In the genomic region with DNA sequence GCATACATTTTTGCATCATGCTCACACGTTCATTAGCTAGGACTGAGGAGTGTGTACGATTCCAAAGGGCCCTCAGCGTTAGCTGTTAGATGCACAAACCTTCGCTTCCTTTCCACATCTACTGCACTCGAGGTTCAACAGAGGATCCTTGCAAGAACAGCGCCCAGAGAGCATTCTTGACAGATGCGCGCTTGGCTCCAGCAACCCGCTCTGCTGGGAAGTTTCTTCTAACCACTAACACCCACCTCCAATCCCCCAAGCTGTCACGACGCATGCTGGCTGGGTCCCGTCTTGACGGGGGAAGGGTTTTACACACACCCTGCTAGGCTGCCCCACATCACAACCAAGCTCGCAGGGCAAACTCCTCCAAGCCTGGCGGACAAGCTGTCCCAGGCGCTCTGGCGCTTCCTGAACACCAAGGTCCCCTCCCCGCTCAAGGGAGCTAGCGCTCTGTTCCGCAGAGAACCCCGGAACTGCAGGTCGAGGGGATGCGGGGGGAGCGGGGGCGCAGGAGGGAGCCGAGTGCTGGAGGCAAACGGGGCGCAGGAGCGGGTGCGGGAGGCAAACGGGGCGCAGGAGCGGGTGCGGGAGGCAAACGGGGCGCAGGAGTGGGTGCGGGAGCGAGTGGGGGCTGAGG, we compare ENCODE assay signal across 8 cellular contexts. TPM values are rescaled to one million over a fixed set of nuclear protein-coding genes. Genes with fewer than 3 reads are reported as not detected.
DNase-seq lines count a peak whose midpoint lies in the region; ATAC-seq and TF ChIP-seq lines count a peak whose summit lies in the region.

No MANE protein-coding gene starts in this region.

- H3K4me3 ChIP-seq in HCT116 (replicated peaks in 1 of 2; ENCODE audit: low read depth in 1 of 2, low read length in 2 of 2) (peak overlapping the region; percentile 65 to 72), NT2/D1 (ENCODE audit: insufficient read length, low read depth) (peak overlapping the region; percentile 54), breast epithelium (peak overlapping the region; percentile 49 to 70 (median 56))

- H3K27me3 Mint-ChIP-seq in stimulated activated memory B cell treated with anti-CD40 and anti-IgM and Interleukin-4, amounts not matched to agents 10 μg/mL and 1 μg/mL and 100 μg/mL, for 72 hours, result peaks cover 23% of the 10 kb centered on the region

- H3K9me3 Mint-ChIP-seq in stimulated activated memory B cell treated with anti-CD40 and anti-IgM and Interleukin-4, amounts not matched to agents 10 μg/mL and 1 μg/mL and 100 μg/mL, for 72 hours, result no peaks in the 10 kb centered on the region

- no peaks in the 10 kb centered on the region for H4K20me1 ChIP-seq in HCT116 (ENCODE audit: insufficient read depth)

- peak overlapping the region; percentile 87 for H3K4me3 Mint-ChIP-seq in stimulated activated memory B cell treated with anti-CD40 and anti-IgM and Interleukin-4, amounts not matched to agents 10 μg/mL and 1 μg/mL and 100 μg/mL, for 72 hours

- BruUV-seq in HCT116 (replicated peaks; lab: Mats Ljungman, UMichigan), result no TSS peak

- no peaks in the 10 kb centered on the region for H3K79me2 ChIP-seq in HCT116 (ENCODE audit: insufficient read depth, low read length)

- no peak for TF ChIP-seq RAD21 in HCT116 (IDR thresholded peaks at IDR 0.05; ENCODE audit: low read depth)

- peak; percentile 74 for ATAC-seq in HCT116
- ATAC-seq in left colon, result peak; percentile 59
- ATAC-seq in stimulated activated memory B cell treated with anti-CD40 and anti-IgM and Interleukin-4, amounts not matched to agents 10 μg/mL and 1 μg/mL and 100 μg/mL, for 72 hours, result peak; percentile 67

- DNase-seq in NCI-H510A treated with DMSO at 0.1 percent for 48 hours (lab: John Stamatoyannopoulos, UW), result peak; percentile 38
- no peak for DNase-seq in NCI-H510A (lab: John Stamatoyannopoulos, UW)
- peak; percentile 15 for DNase-seq in HCT116 (ENCODE audit: low read depth, low spot score)
- peak; percentile 22 for DNase-seq in NT2/D1 (ENCODE audit: low read depth, low spot score)
- DNase-seq in breast epithelium (ENCODE audit: low spot score in 2 of 2), result no peak
- peak in 1 of 2 donors; percentile 37 for DNase-seq in left colon
- no peak for DNase-seq in NCI-H1048 (lab: John Stamatoyannopoulos, UW)

- H3K27me3 ChIP-seq in HCT116 (ENCODE audit: insufficient read depth, low read length) (no peaks in the 10 kb centered on the region), NT2/D1 (ENCODE audit: insufficient read depth, insufficient read length) (peaks cover 69% of the 10 kb centered on the region), breast epithelium (peaks cover 0 to 44% of the 10 kb centered on the region in 2 donors)

- TF ChIP-seq CTCF in HCT116 (IDR thresholded peaks at IDR 0.05 in 2 of 3, conservative IDR thresholded peaks at IDR 0.05 in 1 of 3; ENCODE audit: borderline replicate concordance in 1 of 3, insufficient read depth in 1 of 3, low read depth in 2 of 3, low read length in 2 of 3) (0 out of 6 replicates have a peak, but pooled peaks of 1 of the 3 experiments have one; percentile 5), breast epithelium (IDR thresholded peaks at IDR 0.05) (no peak)

- H3K36me3 ChIP-seq in HCT116 (ENCODE audit: control insufficient read depth in 1 of 2, insufficient read depth in 2 of 2, low read length in 2 of 2) (no peaks in the 10 kb centered on the region), NT2/D1 (ENCODE audit: insufficient read depth, insufficient read length, low read length) (no peaks in the 10 kb centered on the region), breast epithelium (no peaks in the 10 kb centered on the region)

- peaks cover 8% of the 10 kb centered on the region for H3K36me3 Mint-ChIP-seq in stimulated activated memory B cell treated with anti-CD40 and anti-IgM and Interleukin-4, amounts not matched to agents 10 μg/mL and 1 μg/mL and 100 μg/mL, for 72 hours

- intact Hi-C loops in HCT116 (cut with micrococcal nuclease), result no loop called here
- intact Hi-C loops in breast epithelium (cut with DNase I; ENCODE audit: low total_unique reads), result no loop called here
- intact Hi-C loops in left colon (cut with DNase I, micrococcal nuclease), result no loop called here

- peak overlapping the region; percentile 59 for H3K27ac Mint-ChIP-seq in stimulated activated memory B cell treated with anti-CD40 and anti-IgM and Interleukin-4, amounts not matched to agents 10 μg/mL and 1 μg/mL and 100 μg/mL, for 72 hours

- H3K9me2 ChIP-seq in HCT116 (ENCODE audit: insufficient read depth), result no peaks in the 10 kb centered on the region

- RAD21 ChIA-PET in HCT116 (lab: Charles Lee; ENCODE audit: low non-redundant PET in 1 of 2, low total read pairs in 2 of 2, uncharacterized antibody in 2 of 2, unreplicated experiment in 2 of 2), result interaction anchor here in 1 of 2 experiments (0.6 to 1.0 kb wide), 2 partner anchors 111 to 184 kb away, joined by 3 to 4 read pairs; no protein-coding TSS in a partner anchor

- H3K27ac ChIP-seq in HCT116 (ENCODE audit: low read depth, low read length) (no peak overlapping the region; the same call in 1 of the 2 replicates), breast epithelium (peak overlapping the region in 1 of 2 donors; percentile 61)

- H3K9ac ChIP-seq in HCT116 (ENCODE audit: low read length), result peak overlapping the region; percentile 59
- H3K9ac ChIP-seq in NT2/D1 (ENCODE audit: insufficient read length, low read depth), result peak overlapping the region; percentile 61

- H2AFZ ChIP-seq in HCT116 (ENCODE audit: low read depth, low read length, poor library complexity, severe bottlenecking), result peak overlapping the region; percentile 91

- H3K9me3 ChIP-seq in HCT116 (ENCODE audit: control insufficient read depth in 1 of 2, insufficient read depth in 1 of 2, low read depth in 1 of 2, low read length in 2 of 2) (no peaks in the 10 kb centered on the region), NT2/D1 (ENCODE audit: insufficient read depth, low read length) (no peaks in the 10 kb centered on the region), breast epithelium (no peaks in the 10 kb centered on the region)

- peaks cover 28% of the 10 kb centered on the region for H3K4me1 Mint-ChIP-seq in stimulated activated memory B cell treated with anti-CD40 and anti-IgM and Interleukin-4, amounts not matched to agents 10 μg/mL and 1 μg/mL and 100 μg/mL, for 72 hours

- CTCF ChIA-PET in HCT116 (lab: Charles Lee), result no interaction called here

- TF ChIP-seq POLR2A in HCT116 (IDR thresholded peaks at IDR 0.05; ENCODE audit: borderline replicate concordance, extremely low read depth, insufficient read depth, insufficient read length) (no peak), breast epithelium (IDR thresholded peaks at IDR 0.05) (no peak)

- POLR2A ChIA-PET in HCT116 (lab: Charles Lee), result interaction anchor here (0.7 to 1.5 kb wide), 4 partner anchors 16 to 1550 kb away, joined by 3 to 9 read pairs (median 4); no protein-coding TSS in a partner anchor

- H3K4me1 ChIP-seq in HCT116 (ENCODE audit: control insufficient read depth in 1 of 2, insufficient read depth in 2 of 2, low read length in 2 of 2) (peaks cover 5 to 12% of the 10 kb centered on the region in 2 experiments; a peak in 2 of 4 replicates), NT2/D1 (ENCODE audit: insufficient read depth, insufficient read length) (peaks cover 4% of the 10 kb centered on the region), breast epithelium (no peaks in the 10 kb centered on the region)

- H3K4me2 ChIP-seq in HCT116 (ENCODE audit: low read length), result peak overlapping the region; percentile 87

TF ChIP-seq in HCT116, 20 proteins besides CTCF, POLR2A, EP300 and RAD21 (continues in another document):
- TF ChIP-seq ZNF274 (IDR thresholded peaks at IDR 0.05; ENCODE audit: low read depth, low read length) (no peak), CBX3 (IDR thresholded peaks at IDR 0.05; ENCODE audit: low read depth) (no peak), SRF (IDR thresholded peaks at IDR 0.05; ENCODE audit: low read depth) (no peak), TCF7L2 (IDR thresholded peaks at IDR 0.05; ENCODE audit: borderline replicate concordance, extremely low read depth, insufficient read depth, insufficient read length) (no peak), EZH2 (IDR thresholded peaks at IDR 0.05) (no peak), CEBPB (IDR thresholded peaks at IDR 0.05; ENCODE audit: low read depth) (no peak), ZFX (IDR thresholded peaks at IDR 0.05) (no peak), YY1 (IDR thresholded peaks at IDR 0.05; ENCODE audit: extremely low read depth, insufficient replicate concordance, low read depth, low read length) (no peak), POLR2AphosphoS5 (IDR thresholded peaks at IDR 0.05; ENCODE audit: low read depth, low read length) (no peak)
- TF ChIP-seq, protein P1, sequence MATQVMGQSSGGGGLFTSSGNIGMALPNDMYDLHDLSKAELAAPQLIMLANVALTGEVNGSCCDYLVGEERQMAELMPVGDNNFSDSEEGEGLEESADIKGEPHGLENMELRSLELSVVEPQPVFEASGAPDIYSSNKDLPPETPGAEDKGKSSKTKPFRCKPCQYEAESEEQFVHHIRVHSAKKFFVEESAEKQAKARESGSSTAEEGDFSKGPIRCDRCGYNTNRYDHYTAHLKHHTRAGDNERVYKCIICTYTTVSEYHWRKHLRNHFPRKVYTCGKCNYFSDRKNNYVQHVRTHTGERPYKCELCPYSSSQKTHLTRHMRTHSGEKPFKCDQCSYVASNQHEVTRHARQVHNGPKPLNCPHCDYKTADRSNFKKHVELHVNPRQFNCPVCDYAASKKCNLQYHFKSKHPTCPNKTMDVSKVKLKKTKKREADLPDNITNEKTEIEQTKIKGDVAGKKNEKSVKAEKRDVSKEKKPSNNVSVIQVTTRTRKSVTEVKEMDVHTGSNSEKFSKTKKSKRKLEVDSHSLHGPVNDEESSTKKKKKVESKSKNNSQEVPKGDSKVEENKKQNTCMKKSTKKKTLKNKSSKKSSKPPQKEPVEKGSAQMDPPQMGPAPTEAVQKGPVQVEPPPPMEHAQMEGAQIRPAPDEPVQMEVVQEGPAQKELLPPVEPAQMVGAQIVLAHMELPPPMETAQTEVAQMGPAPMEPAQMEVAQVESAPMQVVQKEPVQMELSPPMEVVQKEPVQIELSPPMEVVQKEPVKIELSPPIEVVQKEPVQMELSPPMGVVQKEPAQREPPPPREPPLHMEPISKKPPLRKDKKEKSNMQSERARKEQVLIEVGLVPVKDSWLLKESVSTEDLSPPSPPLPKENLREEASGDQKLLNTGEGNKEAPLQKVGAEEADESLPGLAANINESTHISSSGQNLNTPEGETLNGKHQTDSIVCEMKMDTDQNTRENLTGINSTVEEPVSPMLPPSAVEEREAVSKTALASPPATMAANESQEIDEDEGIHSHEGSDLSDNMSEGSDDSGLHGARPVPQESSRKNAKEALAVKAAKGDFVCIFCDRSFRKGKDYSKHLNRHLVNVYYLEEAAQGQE (IDR thresholded peaks at IDR 0.05; ENCODE audit: low read depth), result no peak
- TF ChIP-seq, protein P2, sequence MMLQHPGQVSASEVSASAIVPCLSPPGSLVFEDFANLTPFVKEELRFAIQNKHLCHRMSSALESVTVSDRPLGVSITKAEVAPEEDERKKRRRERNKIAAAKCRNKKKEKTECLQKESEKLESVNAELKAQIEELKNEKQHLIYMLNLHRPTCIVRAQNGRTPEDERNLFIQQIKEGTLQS (IDR thresholded peaks at IDR 0.05), result no peak

RNA-seq across cellular contexts. Expression of a gene that starts 0.7 kb away (rescaled TPM):
- total RNA-seq in HCT116 (2021; ENCODE audit: unreplicated experiment) (0.89 TPM), breast epithelium (1 to 10 TPM in 2 of 3 donors, under 1 TPM in 1; 0.66 to 2.4 (median 1.3) TPM), left colon (1 to 10 TPM in 1 of 2 donors, under 1 TPM in 1; 0.73 to 1.6 TPM)
- 0.53 and 0.62 TPM in 2 replicates for polyA plus RNA-seq in HCT116 (2012)

Comparison
In these comparisons a context has a peak if more than half of its experiments do, and no peak if none do; other contexts are left out.
1. DNase-seq: peak in NCI-H510A treated with DMSO at 0.1 percent for 48 hours (single experiment), HCT116 (single experiment) and NT2/D1 (single experiment); none in NCI-H510A (single experiment), breast epithelium (0 of 2) and NCI-H1048 (single experiment).
2. Peak in every context shown above with its lines, with median percentiles within 50 percentile points of each other: ATAC-seq and H3K4me3 ChIP-seq.